Comparison of ENCODE assay signal across 33 cellular contexts in the genomic region with DNA sequence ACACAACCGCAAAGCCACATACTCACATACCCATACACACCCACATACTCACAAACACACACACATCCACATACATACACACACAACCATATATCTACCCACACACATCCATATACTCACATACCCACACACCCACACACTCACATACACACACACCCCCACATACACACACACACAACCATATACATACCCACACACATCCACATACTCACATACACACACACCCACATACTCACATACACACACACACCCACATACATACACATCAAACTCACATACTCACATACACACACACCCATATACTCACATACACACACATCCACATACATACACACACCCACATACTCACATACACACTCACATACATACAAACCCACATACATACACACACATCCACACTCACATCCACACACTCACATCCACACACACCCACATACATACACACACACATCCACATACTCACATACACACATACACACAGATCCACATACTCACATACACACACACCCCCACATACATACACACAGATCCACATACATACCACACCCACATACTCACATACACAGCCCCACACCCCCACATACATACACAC.
"Had no signal": no experiment of that assay in that cellular context is flagged by ENCODE, and none has a peak within 500 bp of the region (broad histone marks: within the 10 kb centered on the region; RNA-seq: fewer than 3 reads in every experiment).

No MANE protein-coding gene starts in this region.

- H2AFZ ChIP-seq: hepatocyte had no signal

- H3K27me3 Mint-ChIP-seq: activated CD4-positive, alpha-beta T cell treated with anti-CD3 and anti-CD28 coated beads for 36 hours; activated CD8-positive, alpha-beta memory T cell treated with anti-CD3 and anti-CD28 coated beads, Interleukin-2, amount 10 ng/mL, durations not matched to agents 7 days and 5 days; activated naive CD8-positive, alpha-beta T cell treated with anti-CD3 and anti-CD28 coated beads for 36 hours; brain; effector memory CD8-positive, alpha-beta T cell had no signal

- FAIRE-seq: kidney, pancreas, small intestine had no signal

- H3K9me3 Mint-ChIP-seq: activated naive CD4-positive, alpha-beta T cell treated with anti-CD3 and anti-CD28 coated beads for 36 hours; activated naive CD8-positive, alpha-beta T cell treated with anti-CD3 and anti-CD28 coated beads for 36 hours; brain; effector memory CD8-positive, alpha-beta T cell; nephron progenitor cell; T-helper 2 cell treated with Interferon-gamma antibody and Interleukin-4, amounts not matched to agents 5 μg/mL and 100 μg/mL, for 36 hours had no signal

- H3K27ac Mint-ChIP-seq: activated CD4-positive, alpha-beta T cell treated with anti-CD3 and anti-CD28 coated beads for 36 hours; activated CD8-positive, alpha-beta memory T cell treated with anti-CD3 and anti-CD28 coated beads, Interleukin-2, amount 10 ng/mL, durations not matched to agents 7 days and 5 days; activated CD8-positive, alpha-beta T cell treated with anti-CD3 and anti-CD28 coated beads, Interleukin-2, amount 10 ng/mL, durations not matched to agents 7 days and 5 days; activated naive CD4-positive, alpha-beta T cell treated with anti-CD3 and anti-CD28 coated beads for 36 hours; activated naive CD8-positive, alpha-beta T cell treated with anti-CD3 and anti-CD28 coated beads for 36 hours; brain; effector memory CD8-positive, alpha-beta T cell; nephron progenitor cell; T-helper 2 cell treated with Interferon-gamma antibody and Interleukin-4, amounts not matched to agents 5 μg/mL and 100 μg/mL, for 36 hours had no signal

- H3K4me2 ChIP-seq: hepatocyte had no signal

- H3K36me3 ChIP-seq: adrenal gland, cardiac muscle cell, gastroesophageal sphincter, pancreas, prostate gland, sigmoid colon, thoracic aorta had no signal

- H3K27me3 ChIP-seq: adrenal gland, cardiac muscle cell, gastroesophageal sphincter, hepatocyte, pancreas, sigmoid colon had no signal

- ATAC-seq: activated CD4-positive, alpha-beta T cell treated with anti-CD3 and anti-CD28 coated beads for 36 hours; activated CD8-positive, alpha-beta memory T cell treated with anti-CD3 and anti-CD28 coated beads, Interleukin-2, amount 10 ng/mL, durations not matched to agents 7 days and 5 days; activated CD8-positive, alpha-beta T cell treated with anti-CD3 and anti-CD28 coated beads, Interleukin-2, amount 10 ng/mL, durations not matched to agents 7 days and 5 days; effector memory CD8-positive, alpha-beta T cell; gastroesophageal sphincter; left colon; pancreas had no signal

- H3K4me1 ChIP-seq: adrenal gland, gastroesophageal sphincter, pancreas, prostate gland, sigmoid colon had no signal

- H3K4me3 ChIP-seq: adrenal gland, cardiac muscle cell, coronary artery, dorsolateral prefrontal cortex, gastroesophageal sphincter, hepatocyte, pancreas, prostate gland, sigmoid colon, thoracic aorta had no signal

- H3K9me3 ChIP-seq: adrenal gland, gastroesophageal sphincter, pancreas, prostate gland, sigmoid colon, thoracic aorta had no signal

- H3K4me3 Mint-ChIP-seq: activated CD4-positive, alpha-beta T cell treated with anti-CD3 and anti-CD28 coated beads for 36 hours; activated CD8-positive, alpha-beta memory T cell treated with anti-CD3 and anti-CD28 coated beads, Interleukin-2, amount 10 ng/mL, durations not matched to agents 7 days and 5 days; activated CD8-positive, alpha-beta T cell treated with anti-CD3 and anti-CD28 coated beads, Interleukin-2, amount 10 ng/mL, durations not matched to agents 7 days and 5 days; activated naive CD4-positive, alpha-beta T cell treated with anti-CD3 and anti-CD28 coated beads for 36 hours; activated naive CD8-positive, alpha-beta T cell treated with anti-CD3 and anti-CD28 coated beads for 36 hours; brain; effector memory CD8-positive, alpha-beta T cell; nephron progenitor cell; T-helper 2 cell treated with Interferon-gamma antibody and Interleukin-4, amounts not matched to agents 5 μg/mL and 100 μg/mL, for 36 hours had no signal

- H3K79me2 ChIP-seq: hepatocyte had no signal

- H3K36me3 Mint-ChIP-seq: activated CD8-positive, alpha-beta memory T cell treated with anti-CD3 and anti-CD28 coated beads, Interleukin-2, amount 10 ng/mL, durations not matched to agents 7 days and 5 days; activated naive CD8-positive, alpha-beta T cell treated with anti-CD3 and anti-CD28 coated beads for 36 hours; brain had no signal

- DNase-seq: activated CD4-positive, alpha-beta T cell treated with anti-CD3 and anti-CD28 coated beads for 36 hours; activated CD4-positive, CD25-positive, alpha-beta regulatory T cell; activated CD8-positive, alpha-beta memory T cell treated with anti-CD3 and anti-CD28 coated beads, Interleukin-2, amount 10 ng/mL, durations not matched to agents 7 days and 5 days; activated CD8-positive, alpha-beta T cell treated with anti-CD3 and anti-CD28 coated beads, Interleukin-2, amount 10 ng/mL, durations not matched to agents 7 days and 5 days; activated naive CD4-positive, alpha-beta T cell treated with anti-CD3 and anti-CD28 coated beads for 36 hours; activated naive CD8-positive, alpha-beta T cell treated with anti-CD3 and anti-CD28 coated beads for 36 hours; activated T-cell treated with anti-CD3 and anti-CD28 coated beads, Interleukin-2, amount 50 U/mL, for 48 hours; adrenal gland; aorta; cerebellar nuclear complex; dorsolateral prefrontal cortex; effector memory CD8-positive, alpha-beta T cell; erythroblast; kidney; left colon; mammary epithelial cell; nephron progenitor cell; pancreas; retina; sigmoid colon; small intestine; stimulated activated CD4-positive, alpha-beta T cell treated with anti-CD3 and anti-CD28 coated beads, Interleukin-4, amount 100 ng/mL, for 24 hours; stimulated activated naive CD4-positive, alpha-beta T cell treated with Interleukin-2 at 50 U/mL for 16 hours; T-helper 1 cell; trophoblast cell had no signal

- H3K4me1 Mint-ChIP-seq: activated CD4-positive, alpha-beta T cell treated with anti-CD3 and anti-CD28 coated beads for 36 hours; activated CD8-positive, alpha-beta memory T cell treated with anti-CD3 and anti-CD28 coated beads, Interleukin-2, amount 10 ng/mL, durations not matched to agents 7 days and 5 days; activated naive CD8-positive, alpha-beta T cell treated with anti-CD3 and anti-CD28 coated beads for 36 hours; nephron progenitor cell had no signal

- H3K27ac ChIP-seq: adrenal gland, cardiac muscle cell, coronary artery, dorsolateral prefrontal cortex, gastroesophageal sphincter, hepatocyte, pancreas, prostate gland, sigmoid colon, thoracic aorta had no signal
